In genomic region chr21:28516996-28517592, GRCh38 we compare ENCODE assay signal across 8 cellular contexts.
DNase-seq lines count a peak whose midpoint lies in the region; ATAC-seq and TF ChIP-seq lines count a peak whose summit lies in the region.

No MANE protein-coding gene starts in this region.

- peak in 3 of 4 experiments; percentile 30 to 56 (median 54) for TF ChIP-seq CTCF in sigmoid colon (IDR thresholded peaks at IDR 0.05)

- CTCF ChIA-PET in activated naive CD4-positive, alpha-beta T cell treated with anti-CD3 and anti-CD28 coated beads, Interleukin-2, amount 10 ng/mL, durations not matched to agents 7 days and 5 days (lab: Charles Lee) = interaction anchor here (0.6 to 7.4 kb wide), 15 partner anchors 9 to 1065 kb away, joined by 3 to 91 read pairs (median 4); no protein-coding TSS in a partner anchor

- peak; percentile 69 for DNase-seq in ELR (ENCODE audit: low read depth)
- peak; percentile 48 for DNase-seq in HuH-7 (ENCODE audit: low spot score)
- peak; percentile 58 for DNase-seq in SHP77 treated with DMSO at 0.1 percent for 48 hours (lab: John Stamatoyannopoulos, UW)
- peak; percentile 75 for DNase-seq in activated naive CD4-positive, alpha-beta T cell treated with anti-CD3 and anti-CD28 coated beads, Interleukin-2, amount 10 ng/mL, durations not matched to agents 7 days and 5 days
- peak; percentile 79 for DNase-seq in left ventricle myocardium superior
- peak; percentile 71 for DNase-seq in sigmoid colon
- DNase-seq in cerebellum (ENCODE audit: low spot score) = no peak

- ATAC-seq in GM21619 (IDR thresholded peaks at IDR 0.05; ENCODE audit: unreplicated experiment) (peak; percentile 96), left ventricle myocardium superior (peak; percentile 97)

- no peaks in the 10 kb centered on the region for H3K27me3 Mint-ChIP-seq in activated naive CD4-positive, alpha-beta T cell treated with anti-CD3 and anti-CD28 coated beads, Interleukin-2, amount 10 ng/mL, durations not matched to agents 7 days and 5 days

- no peak overlapping the region for H3K27ac Mint-ChIP-seq in activated naive CD4-positive, alpha-beta T cell treated with anti-CD3 and anti-CD28 coated beads, Interleukin-2, amount 10 ng/mL, durations not matched to agents 7 days and 5 days

- H3K27me3 ChIP-seq in sigmoid colon = no peaks in the 10 kb centered on the region

- no peak overlapping the region for H3K27ac ChIP-seq in sigmoid colon

- H3K36me3 Mint-ChIP-seq in activated naive CD4-positive, alpha-beta T cell treated with anti-CD3 and anti-CD28 coated beads, Interleukin-2, amount 10 ng/mL, durations not matched to agents 7 days and 5 days = no peaks in the 10 kb centered on the region

- no peaks in the 10 kb centered on the region for H3K4me1 Mint-ChIP-seq in activated naive CD4-positive, alpha-beta T cell treated with anti-CD3 and anti-CD28 coated beads, Interleukin-2, amount 10 ng/mL, durations not matched to agents 7 days and 5 days

- H3K4me1 ChIP-seq in sigmoid colon = no peaks in the 10 kb centered on the region

- TF ChIP-seq EP300 in sigmoid colon (IDR thresholded peaks at IDR 0.05) = no peak

- intact Hi-C loops in left ventricle myocardium superior (cut with micrococcal nuclease) = no loop called here
- intact Hi-C loops in sigmoid colon (cut with DNase I) = loop anchor here (2.0 kb wide), 1 partner anchor 228 kb away; no protein-coding TSS in a partner anchor

- H3K36me3 ChIP-seq in sigmoid colon = no peaks in the 10 kb centered on the region

- no peak for TF ChIP-seq POLR2A in sigmoid colon (IDR thresholded peaks at IDR 0.05)

- H3K9me3 Mint-ChIP-seq in activated naive CD4-positive, alpha-beta T cell treated with anti-CD3 and anti-CD28 coated beads, Interleukin-2, amount 10 ng/mL, durations not matched to agents 7 days and 5 days = no peaks in the 10 kb centered on the region

- no peaks in the 10 kb centered on the region for H3K9me3 ChIP-seq in sigmoid colon

- no peak overlapping the region for H3K4me3 Mint-ChIP-seq in activated naive CD4-positive, alpha-beta T cell treated with anti-CD3 and anti-CD28 coated beads, Interleukin-2, amount 10 ng/mL, durations not matched to agents 7 days and 5 days

- WGBS in sigmoid colon, 2 donors = 19 to 42% methylated on average over 6 of the region's 6 CpGs

- no peak overlapping the region for H3K4me3 ChIP-seq in sigmoid colon
